In genomic region chr2:71664161-71664560, GRCh38 we compare ENCODE assay signal across 15 cellular contexts.
DNase-seq lines count a peak whose midpoint lies in the region; ATAC-seq and TF ChIP-seq lines count a peak whose summit lies in the region.
"Had no signal": no experiment of that assay in that cellular context is flagged by ENCODE, and none has a peak within 500 bp of the region (broad histone marks: within the 10 kb centered on the region; RNA-seq: fewer than 3 reads in every experiment).

No MANE protein-coding gene starts in this region.

- WGBS in lung, 2 donors, result 86 to 90% methylated on average over 11 of the region's 11 CpGs
- WGBS in sigmoid colon, 2 donors, result 83 to 88% methylated on average over 11 of the region's 11 CpGs

- H3K4me3 ChIP-seq in lung (no peak overlapping the region), sigmoid colon (no peak overlapping the region), HAP-1 (no peak overlapping the region)

- in situ Hi-C loops in HAP-1 (cut with MboI; ENCODE audit: low sequenced_read_pairs), result no loop called here

- H3K4me1 ChIP-seq in lung (ENCODE audit: control insufficient read depth in 2 of 2, insufficient read depth in 2 of 2, low read length in 2 of 2) (no peaks in the 10 kb centered on the region), sigmoid colon (peaks cover 0 to 14% (median 9%) of the 10 kb centered on the region in 4 donors), HAP-1 (no peaks in the 10 kb centered on the region)
- H3K4me1 ChIP-seq: Caco-2 had no signal

- TF ChIP-seq EP300 in sigmoid colon (IDR thresholded peaks at IDR 0.05), result no peak

- H3K27me3 ChIP-seq in lung (ENCODE audit: control insufficient read depth, insufficient read depth), result no peaks in the 10 kb centered on the region
- no peaks in the 10 kb centered on the region for H3K27me3 ChIP-seq in sigmoid colon
- H3K27me3 ChIP-seq in HAP-1 (ENCODE audit: low read depth), result no peaks in the 10 kb centered on the region

- H3K27ac ChIP-seq in lung (ENCODE audit: low read depth in 1 of 2, low read length in 1 of 2), result no peak overlapping the region
- no peak overlapping the region for H3K27ac ChIP-seq in sigmoid colon
- H3K27ac ChIP-seq: 22Rv1 had no signal

- TF ChIP-seq POLR2A in sigmoid colon (IDR thresholded peaks at IDR 0.05), result no peak

- H3K36me3 ChIP-seq in lung (ENCODE audit: control insufficient read depth in 2 of 2, insufficient read depth in 2 of 2, low read length in 2 of 2) (peaks cover 3 to 16% of the 10 kb centered on the region in 2 donors), sigmoid colon (peaks cover 0 to 17% (median 0%) of the 10 kb centered on the region in 4 donors), HAP-1 (replicated peaks) (no peaks in the 10 kb centered on the region)

- H3K9me3 ChIP-seq in lung (ENCODE audit: control insufficient read depth in 2 of 2, insufficient read depth in 1 of 2, low read length in 1 of 2) (peaks cover 0 to 5% of the 10 kb centered on the region in 2 donors), sigmoid colon (no peaks in the 10 kb centered on the region), HAP-1 (no peaks in the 10 kb centered on the region)

- DNase-seq in left ventricle myocardium superior (peak; percentile 8), cardiac septum (ENCODE audit: low spot score) (no peak), lung (ENCODE audit: low spot score) (peak; percentile 22), sigmoid colon (peak; percentile 51), NCI-H526 (lab: John Stamatoyannopoulos, UW) (no peak), HAP-1 (ENCODE audit: low spot score in 2 of 2) (no peak), NCI-H524 (lab: John Stamatoyannopoulos, UW) (no peak)
- DNase-seq: Caco-2; CD8-positive, alpha-beta memory T cell; DND-41; GF-D8; IMR-90 had no signal

- intact Hi-C loops in left ventricle myocardium superior (cut with micrococcal nuclease) (no loop called here), cardiac septum (cut with DNase I) (no loop called here), sigmoid colon (cut with DNase I) (loop anchor here (10.0 kb wide), 1 partner anchor 81 kb away; no protein-coding TSS in a partner anchor)

- TF ChIP-seq CTCF in lung (IDR thresholded peaks at IDR 0.05; ENCODE audit: control extremely low read depth, extremely low read depth) (no peak), sigmoid colon (IDR thresholded peaks at IDR 0.05) (no peak)

- ATAC-seq in left ventricle myocardium superior, result no peak
- ATAC-seq in lung (ENCODE audit: insufficient read depth, low FRiP score), result no peak
- no peak for ATAC-seq in GM18868 (IDR thresholded peaks at IDR 0.05; ENCODE audit: unreplicated experiment)
- ATAC-seq: HCT116 had no signal

Comparison
In these comparisons a context has a peak if more than half of its experiments do, and no peak if none do; other contexts are left out.
1. DNase-seq: peak in left ventricle myocardium superior (single experiment), lung (single experiment) and sigmoid colon (single experiment); none in cardiac septum (single experiment), NCI-H526 (0 of 2), HAP-1 (0 of 2) and NCI-H524 (0 of 2).